11 cellular contexts compared by ENCODE assay signal in the genomic region with DNA sequence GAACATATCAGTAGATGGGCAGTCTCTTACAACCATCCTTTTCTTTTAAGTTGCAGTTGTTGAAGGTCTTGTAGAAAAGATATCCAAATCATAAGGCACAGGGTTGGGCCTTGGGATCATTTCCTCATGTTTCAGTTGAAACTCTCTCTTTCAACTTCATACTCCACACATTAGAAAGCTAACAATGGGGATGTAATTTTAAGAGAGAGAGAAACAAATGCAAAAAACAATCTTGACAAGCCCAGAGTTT.
A peak's percentile ranks its signal among the peaks of the same experiment; 100 is the strongest.
DNase-seq lines count a peak whose midpoint lies in the region; ATAC-seq, FAIRE-seq and TF ChIP-seq lines count a peak whose summit lies in the region.
"Had no signal": no experiment of that assay in that cellular context is flagged by ENCODE, and none has a peak within 500 bp of the region (broad histone marks: within the 10 kb centered on the region; RNA-seq: fewer than 3 reads in every experiment).

No MANE protein-coding gene starts in this region.

- no peak for DNase-seq in AG04449 (ENCODE audit: low read depth, low spot score)
- no peak for DNase-seq in GM12878 (ENCODE audit: low read depth, low spot score)
- no peak for DNase-seq in COR-L47 (lab: John Stamatoyannopoulos, UW)
- DNase-seq in NCI-H774 (lab: John Stamatoyannopoulos, UW), result no peak
- no peak for DNase-seq in NCI-H526 (lab: John Stamatoyannopoulos, UW)
- no peak for DNase-seq in NCI-H1694 treated with DMSO at 0.1 percent for 48 hours (lab: John Stamatoyannopoulos, UW)
- DNase-seq: stimulated activated CD4-positive, alpha-beta T cell treated with anti-CD3 and anti-CD28 coated beads, Interleukin-12 subunit alpha, Interleukin-12 subunit beta, amount 100 ng/mL, for 4 hours had no signal

- no peak for TF ChIP-seq POLR2A in GM12878 (IDR thresholded peaks at IDR 0.05; ENCODE audit: low read depth, low read length)

- CTCF ChIA-PET in AG04449 (lab: Yijun Ruan, JAX), result interaction anchor here (1.2 to 2.9 kb wide), 5 partner anchors 12 to 374 kb away, joined by 3 to 34 read pairs (median 4); no protein-coding TSS in a partner anchor
- CTCF ChIA-PET in GM12878 (lab: Yijun Ruan, JAX), result interaction anchor here (1.4 to 4.5 kb wide), 5 partner anchors 12 to 374 kb away, joined by 4 to 20 read pairs (median 5); no protein-coding TSS in a partner anchor

- H3K4me3 ChIP-seq in AG04449 (ENCODE audit: low read depth, low read length) (peak overlapping the region; percentile 79; the same call in 1 of the 2 replicates), HUES6 (ENCODE audit: low read depth, low read length) (peak overlapping the region; percentile 73), GM12878 (peak overlapping the region; percentile 27; the same call in 1 of the 2 replicates), muscle layer of duodenum (ENCODE audit: low read depth in 1 of 2, low read length in 2 of 2) (peak overlapping the region; percentile 92)
- H3K4me3 ChIP-seq: K562 had no signal

- POLR2A ChIA-PET in AG04449 (lab: Yijun Ruan, JAX), result interaction anchor here (1.0 to 2.6 kb wide), 5 partner anchors 10 to 353 kb away, joined by 3 to 16 read pairs (median 6); no protein-coding TSS in a partner anchor
- POLR2A ChIA-PET in GM12878 (lab: Charles Lee), result interaction anchor here (0.6 to 2.2 kb wide), 4 partner anchors 12 to 141 kb away, joined by 3 to 21 read pairs (median 4); no protein-coding TSS in a partner anchor

- H2AFZ ChIP-seq in GM12878 (ENCODE audit: control insufficient read depth, low read depth, low read length), result no peak overlapping the region

- RAD21 ChIA-PET in GM12878 (lab: Charles Lee; ENCODE audit: unreplicated experiment), result interaction anchor here (0.9 to 5.0 kb wide), 11 partner anchors 9 to 358 kb away, joined by 3 to 27 read pairs (median 7); no protein-coding TSS in a partner anchor

- H3K4me2 ChIP-seq in GM12878 (ENCODE audit: control insufficient read depth, insufficient read depth), result no peak overlapping the region

- no peak for TF ChIP-seq EP300 in GM12878 (IDR thresholded peaks at IDR 0.05; ENCODE audit: borderline replicate concordance in 1 of 2, control insufficient read depth in 1 of 2, low read depth in 2 of 2, low read length in 2 of 2)

- no TSS peak for BruUV-seq in GM12878 (replicated peaks; lab: Mats Ljungman, UMichigan)

- no peaks in the 10 kb centered on the region for H4K20me1 ChIP-seq in GM12878 (ENCODE audit: control insufficient read depth, insufficient read depth)

- TF ChIP-seq CTCF in AG04449 (IDR thresholded peaks at IDR 0.05; ENCODE audit: insufficient read depth, low read length, missing control alignments) (no peak), GM12878 (IDR thresholded peaks at IDR 0.05 in 2 of 3, conservative IDR thresholded peaks at IDR 0.05 in 1 of 3; ENCODE audit: control insufficient read depth in 2 of 3, extremely low read depth in 1 of 3, insufficient read depth in 1 of 3, low read depth in 3 of 3, low read length in 3 of 3) (no peak)

- TF ChIP-seq RAD21 in GM12878 (IDR thresholded peaks at IDR 0.05; ENCODE audit: insufficient read depth, low read depth, low read length), result no peak

- no peaks in the 10 kb centered on the region for H3K9me3 ChIP-seq in HUES6 (ENCODE audit: control insufficient read depth, insufficient read depth, low read depth, low read length)
- H3K9me3 ChIP-seq in GM12878 (replicated peaks; ENCODE audit: control insufficient read depth, insufficient read depth, low read length), result no peaks in the 10 kb centered on the region
- no peaks in the 10 kb centered on the region for H3K9me3 ChIP-seq in muscle layer of duodenum (ENCODE audit: control insufficient read depth in 1 of 2, low read length in 2 of 2)
- H3K9me3 ChIP-seq: gastrocnemius medialis had no signal

- no peak overlapping the region for H3K27ac ChIP-seq in HUES6 (ENCODE audit: low read depth, low read length)
- no peak overlapping the region for H3K27ac ChIP-seq in GM12878 (ENCODE audit: control insufficient read depth, insufficient read depth)
- peak overlapping the region; percentile 81 for H3K27ac ChIP-seq in muscle layer of duodenum (ENCODE audit: low read length)

- H3K36me3 ChIP-seq in HUES6 (ENCODE audit: control insufficient read depth, insufficient read depth, low read length), result no peaks in the 10 kb centered on the region
- no peaks in the 10 kb centered on the region for H3K36me3 ChIP-seq in GM12878 (ENCODE audit: control insufficient read depth in 2 of 2, insufficient read depth in 2 of 2, low read length in 1 of 2)
- no peaks in the 10 kb centered on the region for H3K36me3 ChIP-seq in muscle layer of duodenum (ENCODE audit: control insufficient read depth in 1 of 2, insufficient read depth in 2 of 2, low read length in 2 of 2)
- H3K36me3 ChIP-seq: gastrocnemius medialis had no signal

- intact Hi-C loops in GM12878 (cut with micrococcal nuclease; ENCODE audit: unreplicated experiment), result loop anchor here (5.0 kb wide), 1 partner anchor 148 kb away; no protein-coding TSS in a partner anchor

- H3K27me3 ChIP-seq in HUES6 (ENCODE audit: control insufficient read depth, insufficient read depth, low read length) (no peaks in the 10 kb centered on the region), GM12878 (replicated peaks in 1 of 2; ENCODE audit: control insufficient read depth in 2 of 2, insufficient read depth in 2 of 2, low read length in 1 of 2) (no peaks in the 10 kb centered on the region), muscle layer of duodenum (ENCODE audit: low read depth, low read length) (peaks cover 4% of the 10 kb centered on the region)

- SMC1A ChIA-PET in GM12878 (lab: Charles Lee; ENCODE audit: uncharacterized antibody, unreplicated experiment), result interaction anchor here (0.6 to 2.9 kb wide), 13 partner anchors 10 to 357 kb away, joined by 3 to 15 read pairs (median 3); no protein-coding TSS in a partner anchor

- no peak for ATAC-seq in GM12878

- FAIRE-seq in GM12878 (lab: Jason Lieb, UNC), result no peak
- FAIRE-seq: K562 had no signal

- in situ Hi-C loops in GM12878 (cut with MboI), result no loop called here

- H3K9ac ChIP-seq in HUES6 (ENCODE audit: low read length), result no peak overlapping the region
- H3K9ac ChIP-seq in GM12878 (ENCODE audit: control insufficient read depth, insufficient read depth, low read length), result no peak overlapping the region

- no peaks in the 10 kb centered on the region; the same call in none of the 2 replicates for H3K79me2 ChIP-seq in GM12878 (ENCODE audit: control insufficient read depth, insufficient read depth, low read length)

- H3K4me1 ChIP-seq in HUES6 (ENCODE audit: control insufficient read depth, insufficient read depth, low read length) (peaks cover 12% of the 10 kb centered on the region), GM12878 (ENCODE audit: control insufficient read depth, insufficient read depth, low read length) (no peaks in the 10 kb centered on the region), muscle layer of duodenum (ENCODE audit: control insufficient read depth in 1 of 2, insufficient read depth in 2 of 2, low read length in 2 of 2) (peaks cover 0 to 11% of the 10 kb centered on the region in 2 donors)

TF ChIP-seq in GM12878, 131 proteins besides CTCF, POLR2A, EP300 and RAD21:
- TF ChIP-seq IRF4 (IDR thresholded peaks at IDR 0.05; ENCODE audit: low read depth, low read length), result no peak
- TF ChIP-seq TBL1XR1 (IDR thresholded peaks at IDR 0.05; ENCODE audit: low read depth, low read length), result no peak
- no peak for TF ChIP-seq NFXL1 (IDR thresholded peaks at IDR 0.05; ENCODE audit: borderline replicate concordance)

Comparison
In these comparisons a context has a peak if more than half of its experiments do, and no peak if none do; other contexts are left out.
1. H3K4me3 ChIP-seq: peak in every context shown above with its lines; median percentile 92 in muscle layer of duodenum; 79 in AG04449; 73 in HUES6; 27 in GM12878.